ENCODE assay signal across 1 cellular context in genomic region chr20:36359668-36360406, GRCh38.
TF ChIP-seq lines count a peak whose summit lies in the region.

No MANE protein-coding gene starts in this region.

TF ChIP-seq in HepG2, 621 proteins besides CTCF, POLR2A, EP300 and RAD21 (continued from another document):
- TF ChIP-seq, protein P1, sequence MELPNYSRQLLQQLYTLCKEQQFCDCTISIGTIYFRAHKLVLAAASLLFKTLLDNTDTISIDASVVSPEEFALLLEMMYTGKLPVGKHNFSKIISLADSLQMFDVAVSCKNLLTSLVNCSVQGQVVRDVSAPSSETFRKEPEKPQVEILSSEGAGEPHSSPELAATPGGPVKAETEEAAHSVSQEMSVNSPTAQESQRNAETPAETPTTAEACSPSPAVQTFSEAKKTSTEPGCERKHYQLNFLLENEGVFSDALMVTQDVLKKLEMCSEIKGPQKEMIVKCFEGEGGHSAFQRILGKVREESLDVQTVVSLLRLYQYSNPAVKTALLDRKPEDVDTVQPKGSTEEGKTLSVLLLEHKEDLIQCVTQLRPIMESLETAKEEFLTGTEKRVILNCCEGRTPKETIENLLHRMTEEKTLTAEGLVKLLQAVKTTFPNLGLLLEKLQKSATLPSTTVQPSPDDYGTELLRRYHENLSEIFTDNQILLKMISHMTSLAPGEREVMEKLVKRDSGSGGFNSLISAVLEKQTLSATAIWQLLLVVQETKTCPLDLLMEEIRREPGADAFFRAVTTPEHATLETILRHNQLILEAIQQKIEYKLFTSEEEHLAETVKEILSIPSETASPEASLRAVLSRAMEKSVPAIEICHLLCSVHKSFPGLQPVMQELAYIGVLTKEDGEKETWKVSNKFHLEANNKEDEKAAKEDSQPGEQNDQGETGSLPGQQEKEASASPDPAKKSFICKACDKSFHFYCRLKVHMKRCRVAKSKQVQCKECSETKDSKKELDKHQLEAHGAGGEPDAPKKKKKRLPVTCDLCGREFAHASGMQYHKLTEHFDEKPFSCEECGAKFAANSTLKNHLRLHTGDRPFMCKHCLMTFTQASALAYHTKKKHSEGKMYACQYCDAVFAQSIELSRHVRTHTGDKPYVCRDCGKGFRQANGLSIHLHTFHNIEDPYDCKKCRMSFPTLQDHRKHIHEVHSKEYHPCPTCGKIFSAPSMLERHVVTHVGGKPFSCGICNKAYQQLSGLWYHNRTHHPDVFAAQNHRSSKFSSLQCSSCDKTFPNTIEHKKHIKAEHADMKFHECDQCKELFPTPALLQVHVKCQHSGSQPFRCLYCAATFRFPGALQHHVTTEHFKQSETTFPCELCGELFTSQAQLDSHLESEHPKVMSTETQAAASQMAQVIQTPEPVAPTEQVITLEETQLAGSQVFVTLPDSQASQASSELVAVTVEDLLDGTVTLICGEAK (IDR thresholded peaks at IDR 0.05) = no peak
- TF ChIP-seq, protein P1 (CRISPR knock-in tag; IDR thresholded peaks at IDR 0.05) = no peak
- peak; percentile 89 for TF ChIP-seq ZMYM3 (CRISPR knock-in tag; IDR thresholded peaks at IDR 0.05)
- no peak for TF ChIP-seq KDM1A (CRISPR knock-in tag; IDR thresholded peaks at IDR 0.05)
- TF ChIP-seq ZNF143 (CRISPR knock-in tag; IDR thresholded peaks at IDR 0.05) = peak; percentile 60
- TF ChIP-seq CHD4 (IDR thresholded peaks at IDR 0.05; ENCODE audit: borderline replicate concordance, low read length) = peak; percentile 82; the same call in 1 of the 2 replicates
